ENCODE assay signal across 24 cellular contexts in genomic region chr15:43082509-43082908, GRCh38.
"Had no signal": no experiment of that assay in that cellular context is flagged by ENCODE, and none has a peak within 500 bp of the region (broad histone marks: within the 10 kb centered on the region; RNA-seq: fewer than 3 reads in every experiment).

No MANE protein-coding gene starts in this region.

- ATAC-seq: left cardiac atrium; left lobe of liver; lower lobe of right lung; mucosa of descending colon; naive thymus-derived CD4-positive, alpha-beta T cell; natural killer cell treated with Interleukin-12 subunit alpha and Interleukin-12 subunit beta and Interleukin-15 and Interleukin-18, amount 100 ng/mL, for 72 hours; pancreas; sciatic nerve; stimulated activated naive CD8-positive, alpha-beta T cell treated with anti-CD3 and anti-CD28 coated beads, Interleukin-15, amount 100 ng/mL, for 72 hours had no signal

- DNase-seq: hippocampal formation; kidney glomerular epithelial cell; left cardiac atrium; lower lobe of right lung; mammary epithelial cell; midbrain; mucosa of descending colon; naive thymus-derived CD4-positive, alpha-beta T cell; pancreas; stimulated activated CD4-positive, alpha-beta T cell treated with anti-CD3 and anti-CD28 coated beads, Interleukin-12 subunit alpha, Interleukin-12 subunit beta, amount 100 ng/mL, for 4 hours; stimulated activated CD4-positive, alpha-beta T cell treated with anti-CD3 and anti-CD28 coated beads, Interleukin-15, amount 100 ng/mL, for 24 hours; stimulated activated CD4-positive, alpha-beta T cell treated with anti-CD3 and anti-CD28 coated beads, Interleukin-2, amount 100 ng/mL, for 24 hours; stimulated activated CD4-positive, alpha-beta T cell treated with anti-CD3 and anti-CD28 coated beads, Interleukin-4, amount 100 ng/mL, for 1 hour; stimulated activated naive CD4-positive, alpha-beta T cell treated with Interleukin-2 at 50 U/mL for 16 hours; stimulated activated naive CD8-positive, alpha-beta T cell treated with anti-CD3 and anti-CD28 coated beads, Interleukin-15, amount 100 ng/mL, for 72 hours; substantia nigra; uterus had no signal

- H3K9me3 Mint-ChIP-seq: naive thymus-derived CD4-positive, alpha-beta T cell; natural killer cell treated with Interleukin-12 subunit alpha and Interleukin-12 subunit beta and Interleukin-15 and Interleukin-18, amount 100 ng/mL, for 72 hours; stimulated activated naive CD8-positive, alpha-beta T cell treated with anti-CD3 and anti-CD28 coated beads, Interleukin-15, amount 100 ng/mL, for 72 hours; type B pancreatic cell had no signal

- H3K4me3 ChIP-seq: lower lobe of right lung, mucosa of descending colon, pancreas, right atrium auricular region, skin epidermis, tibial nerve, uterus had no signal

- H3K27ac ChIP-seq: lower lobe of right lung, pancreas, right atrium auricular region, skin epidermis, tibial nerve, uterus had no signal

- H3K4me1 ChIP-seq: right atrium auricular region had no signal

- H3K36me3 ChIP-seq: uterus had no signal

- H3K4me3 Mint-ChIP-seq: naive thymus-derived CD4-positive, alpha-beta T cell; natural killer cell treated with Interleukin-12 subunit alpha and Interleukin-12 subunit beta and Interleukin-15 and Interleukin-18, amount 100 ng/mL, for 72 hours; stimulated activated naive CD8-positive, alpha-beta T cell treated with anti-CD3 and anti-CD28 coated beads, Interleukin-15, amount 100 ng/mL, for 72 hours; type B pancreatic cell had no signal

- H3K27me3 ChIP-seq: pancreas, right atrium auricular region, tibial nerve, uterus had no signal

- H3K27ac Mint-ChIP-seq: naive thymus-derived CD4-positive, alpha-beta T cell; natural killer cell treated with Interleukin-12 subunit alpha and Interleukin-12 subunit beta and Interleukin-15 and Interleukin-18, amount 100 ng/mL, for 72 hours; stimulated activated naive CD8-positive, alpha-beta T cell treated with anti-CD3 and anti-CD28 coated beads, Interleukin-15, amount 100 ng/mL, for 72 hours; type B pancreatic cell had no signal

- H3K27me3 Mint-ChIP-seq: naive thymus-derived CD4-positive, alpha-beta T cell; natural killer cell treated with Interleukin-12 subunit alpha and Interleukin-12 subunit beta and Interleukin-15 and Interleukin-18, amount 100 ng/mL, for 72 hours; stimulated activated naive CD8-positive, alpha-beta T cell treated with anti-CD3 and anti-CD28 coated beads, Interleukin-15, amount 100 ng/mL, for 72 hours; type B pancreatic cell had no signal

- H3K9me3 ChIP-seq: lower lobe of right lung, mucosa of descending colon, pancreas, right atrium auricular region, tibial nerve, uterus had no signal
